In the genomic region with DNA sequence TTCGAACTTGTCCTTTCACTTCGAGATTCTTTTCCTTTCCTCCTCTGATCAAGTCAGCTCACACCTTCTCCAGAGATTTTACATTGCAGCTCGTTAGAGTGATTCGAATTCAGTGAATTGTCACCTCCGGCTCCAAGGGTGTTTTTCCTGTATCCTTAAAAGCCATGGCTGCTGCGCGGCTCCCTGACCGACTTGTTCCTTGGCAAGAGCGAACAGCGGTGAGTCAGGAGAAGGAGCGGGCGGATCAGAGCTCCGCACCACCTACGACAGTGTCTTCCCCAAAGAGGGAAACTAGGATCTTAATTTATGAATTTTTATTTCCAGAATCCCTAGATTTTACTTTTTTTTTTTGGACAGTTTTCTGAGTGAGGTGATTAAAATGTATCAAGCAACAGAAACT, we compare ENCODE assay signal across 28 cellular contexts.
"Had no signal": no experiment of that assay in that cellular context is flagged by ENCODE, and none has a peak within 500 bp of the region (broad histone marks: within the 10 kb centered on the region; RNA-seq: fewer than 3 reads in every experiment).

No MANE protein-coding gene starts in this region.

- FAIRE-seq: endometrium, frontal cortex, kidney, pancreas had no signal

- H3K27ac ChIP-seq: breast epithelium, epithelial cell of prostate, esophagus squamous epithelium, hepatocyte, pancreas, psoas muscle, right atrium auricular region, thoracic aorta, vagina, VCaP had no signal

- ATAC-seq: activated CD4-positive, CD25-positive, alpha-beta regulatory T cell treated with anti-CD3 and anti-CD28 coated beads, Interleukin-2, amount 50 U/mL, for 24 hours; activated naive CD8-positive, alpha-beta T cell treated with anti-CD3 and anti-CD28 coated beads, Interleukin-2, amount 50 U/mL, for 24 hours; activated T-cell treated with anti-CD3 and anti-CD28 coated beads, Interleukin-2, amount 50 U/mL, for 4 hours; activated T-helper 17 cell treated with anti-CD3 and anti-CD28 coated beads, Interleukin-2, amount 50 U/mL, for 72 hours; left colon; naive thymus-derived CD4-positive, alpha-beta T cell; pancreas; psoas muscle had no signal

- H3K27me3 ChIP-seq: breast epithelium, esophagus squamous epithelium, hepatocyte, pancreas, right atrium auricular region, vagina had no signal

- DNase-seq: activated CD4-positive, alpha-beta memory T cell treated with anti-CD3 and anti-CD28 coated beads, Interleukin-2, amount 10 ng/mL, durations not matched to agents 7 days and 5 days; activated CD4-positive, alpha-beta T cell treated with anti-CD3 and anti-CD28 coated beads, Interleukin-2, amount 10 ng/mL, durations not matched to agents 24 days and 14 days; activated gamma-delta T cell treated with Interleukin-2 at 50 U/mL for 16 hours; activated naive CD4-positive, alpha-beta T cell treated with anti-CD3 and anti-CD28 coated beads, Interleukin-2, amount 50 U/mL, for 16 hours; activated naive CD8-positive, alpha-beta T cell treated with anti-CD3 and anti-CD28 coated beads, Interleukin-2, amount 50 U/mL, for 24 hours; activated T-cell treated with anti-CD3 and anti-CD28 coated beads, Interleukin-2, amount 50 U/mL, for 4 hours; effector CD4-positive, alpha-beta T cell; esophagus squamous epithelium; kidney; left colon; mammary epithelial cell; naive thymus-derived CD4-positive, alpha-beta T cell; pancreas; psoas muscle; stimulated activated CD4-positive, alpha-beta T cell treated with anti-CD3 and anti-CD28 coated beads, Interleukin-2, amount 100 ng/mL, for 48 hours; stimulated activated naive CD4-positive, alpha-beta T cell treated with Interleukin-2 at 50 U/mL for 16 hours; T-helper 1 cell had no signal

- H3K4me3 ChIP-seq: breast epithelium, esophagus squamous epithelium, hepatocyte, pancreas, psoas muscle, right atrium auricular region, thoracic aorta, vagina had no signal
